Comparison of ENCODE assay signal across 1 cellular context in the genomic region with DNA sequence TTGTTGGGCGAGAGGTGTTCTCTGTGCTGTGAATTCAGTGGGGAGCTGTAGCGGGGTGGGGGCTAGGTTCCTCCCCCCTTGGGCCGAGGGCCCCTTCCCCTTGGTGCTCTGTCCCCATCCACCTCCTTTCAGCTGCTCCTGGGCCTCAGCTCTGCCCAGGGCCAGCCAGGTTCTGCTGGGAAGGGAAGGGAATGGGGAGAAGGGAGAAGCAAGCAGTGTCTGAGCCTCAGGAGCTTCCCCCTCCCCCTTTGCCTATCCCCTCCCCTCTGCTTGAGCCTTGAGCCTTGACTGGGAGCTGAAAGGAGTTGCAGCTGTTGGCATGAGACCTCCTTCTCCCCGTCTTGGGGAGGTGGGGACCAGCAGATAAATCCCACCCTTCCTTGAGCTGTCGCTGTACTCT.
TF ChIP-seq lines count a peak whose summit lies in the region.

No MANE protein-coding gene starts in this region.

TF ChIP-seq in A549, 52 proteins besides CTCF, POLR2A, EP300 and RAD21 (continued from another document):
- TF ChIP-seq, protein P1, sequence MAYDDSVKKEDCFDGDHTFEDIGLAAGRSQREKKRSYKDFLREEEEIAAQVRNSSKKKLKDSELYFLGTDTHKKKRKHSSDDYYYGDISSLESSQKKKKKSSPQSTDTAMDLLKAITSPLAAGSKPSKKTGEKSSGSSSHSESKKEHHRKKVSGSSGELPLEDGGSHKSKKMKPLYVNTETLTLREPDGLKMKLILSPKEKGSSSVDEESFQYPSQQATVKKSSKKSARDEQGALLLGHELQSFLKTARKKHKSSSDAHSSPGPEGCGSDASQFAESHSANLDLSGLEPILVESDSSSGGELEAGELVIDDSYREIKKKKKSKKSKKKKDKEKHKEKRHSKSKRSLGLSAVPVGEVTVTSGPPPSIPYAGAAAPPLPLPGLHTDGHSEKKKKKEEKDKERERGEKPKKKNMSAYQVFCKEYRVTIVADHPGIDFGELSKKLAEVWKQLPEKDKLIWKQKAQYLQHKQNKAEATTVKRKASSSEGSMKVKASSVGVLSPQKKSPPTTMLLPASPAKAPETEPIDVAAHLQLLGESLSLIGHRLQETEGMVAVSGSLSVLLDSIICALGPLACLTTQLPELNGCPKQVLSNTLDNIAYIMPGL (CRISPR knock-in tag; IDR thresholded peaks at IDR 0.05; ENCODE audit: borderline replicate concordance) = no peak
- no peak for TF ChIP-seq CBX8 (IDR thresholded peaks at IDR 0.05)
